ENCODE assay signal across 11 cellular contexts in genomic region chr5:145680169-145680568, GRCh38.
A peak's percentile ranks its signal among the peaks of the same experiment; 100 is the strongest.
DNase-seq lines count a peak whose midpoint lies in the region; ATAC-seq, FAIRE-seq and TF ChIP-seq lines count a peak whose summit lies in the region.
"Had no signal": no experiment of that assay in that cellular context is flagged by ENCODE, and none has a peak within 500 bp of the region (broad histone marks: within the 10 kb centered on the region; RNA-seq: fewer than 3 reads in every experiment).

No MANE protein-coding gene starts in this region.

- H3K4me1 ChIP-seq in kidney (ENCODE audit: control insufficient read depth in 1 of 2, insufficient read depth in 1 of 2, low read depth in 1 of 2, low read length in 2 of 2): no peaks in the 10 kb centered on the region
- H3K4me1 ChIP-seq in hepatocyte (ENCODE audit: insufficient read depth): peaks cover 7% of the 10 kb centered on the region
- peaks cover 14% of the 10 kb centered on the region for H3K4me1 ChIP-seq in suprapubic skin

- H3K4me3 Mint-ChIP-seq in CD14-positive monocyte (no peak overlapping the region), natural killer cell (no peak overlapping the region)

- no peak for TF ChIP-seq EP300 in suprapubic skin (IDR thresholded peaks at IDR 0.05)

- H3K4me3 ChIP-seq in H7 (ENCODE audit: insufficient read depth, low read depth, low read length) (no peak overlapping the region), SU-DHL-6 (ENCODE audit: insufficient read depth, low read length, poor library complexity, severe bottlenecking) (no peak overlapping the region), kidney (ENCODE audit: low read length in 2 of 2) (no peak overlapping the region), hepatocyte (no peak overlapping the region), suprapubic skin (no peak overlapping the region)
- H3K4me3 ChIP-seq: dorsolateral prefrontal cortex, pancreas had no signal

- DNase-seq in CD14-positive monocyte (ENCODE audit: low spot score) (no peak), H7 (peak; percentile 20), kidney (no peak), hepatocyte (ENCODE audit: low spot score) (no peak), suprapubic skin (ENCODE audit: low spot score in 2 of 2) (no peak), natural killer cell (no peak)
- DNase-seq: activated effector memory CD4-positive, alpha-beta T cell treated with Interleukin-2 at 50 U/mL for 16 hours; dorsolateral prefrontal cortex; pancreas had no signal

- TF ChIP-seq CTCF in CD14-positive monocyte (IDR thresholded peaks at IDR 0.05): peak; percentile 29
- TF ChIP-seq CTCF in SU-DHL-6 (IDR thresholded peaks at IDR 0.05; ENCODE audit: insufficient read depth, low read length, poor library complexity, severe bottlenecking): peak; percentile 8
- peak; percentile 10 for TF ChIP-seq CTCF in kidney (IDR thresholded peaks at IDR 0.05; ENCODE audit: borderline replicate concordance, extremely low read depth, insufficient read depth)
- TF ChIP-seq CTCF in hepatocyte (IDR thresholded peaks at IDR 0.05; ENCODE audit: poor library complexity): no peak
- TF ChIP-seq CTCF in suprapubic skin (IDR thresholded peaks at IDR 0.05): no peak
- TF ChIP-seq CTCF in natural killer cell (IDR thresholded peaks at IDR 0.05): no peak

- no peak overlapping the region for H3K9ac ChIP-seq in SU-DHL-6 (ENCODE audit: low read length)
- no peak overlapping the region for H3K9ac ChIP-seq in kidney (ENCODE audit: low read length in 2 of 2)

- H3K27ac ChIP-seq in SU-DHL-6 (ENCODE audit: low read depth, low read length) (no peak overlapping the region), kidney (ENCODE audit: low read depth in 2 of 2, low read length in 2 of 2) (no peak overlapping the region), hepatocyte (no peak overlapping the region), suprapubic skin (no peak overlapping the region)
- H3K27ac ChIP-seq: dorsolateral prefrontal cortex, pancreas had no signal

- no peaks in the 10 kb centered on the region for H3K9me3 ChIP-seq in SU-DHL-6 (ENCODE audit: insufficient read depth, low read length)
- no peaks in the 10 kb centered on the region for H3K9me3 ChIP-seq in kidney (ENCODE audit: control insufficient read depth in 1 of 2, low read length in 2 of 2)
- H3K9me3 ChIP-seq in hepatocyte (ENCODE audit: low read depth): no peaks in the 10 kb centered on the region
- no peaks in the 10 kb centered on the region for H3K9me3 ChIP-seq in suprapubic skin
- H3K9me3 ChIP-seq: pancreas had no signal

- no peak for TF ChIP-seq POLR2A in suprapubic skin (IDR thresholded peaks at IDR 0.05)

- no peak for ATAC-seq in HG03039 (IDR thresholded peaks at IDR 0.05; ENCODE audit: unreplicated experiment)
- ATAC-seq in natural killer cell: no peak

- H3K9me3 Mint-ChIP-seq in CD14-positive monocyte: no peaks in the 10 kb centered on the region
- no peaks in the 10 kb centered on the region for H3K9me3 Mint-ChIP-seq in natural killer cell

- H4K20me1 ChIP-seq in SU-DHL-6 (ENCODE audit: low read depth, low read length) (no peaks in the 10 kb centered on the region), hepatocyte (ENCODE audit: insufficient read depth, poor library complexity, severe bottlenecking) (no peaks in the 10 kb centered on the region)

- H3K4me1 Mint-ChIP-seq in CD14-positive monocyte (peaks cover 9% of the 10 kb centered on the region), natural killer cell (no peaks in the 10 kb centered on the region)

- no peaks in the 10 kb centered on the region for H3F3A ChIP-seq in SU-DHL-6 (ENCODE audit: insufficient read depth)

- H3K9me2 ChIP-seq in SU-DHL-6 (replicated peaks; ENCODE audit: insufficient read depth, low read length): no peaks in the 10 kb centered on the region
- no peaks in the 10 kb centered on the region for H3K9me2 ChIP-seq in hepatocyte (replicated peaks; ENCODE audit: insufficient read depth)

- H3K36me3 Mint-ChIP-seq in CD14-positive monocyte: no peaks in the 10 kb centered on the region
- no peaks in the 10 kb centered on the region for H3K36me3 Mint-ChIP-seq in natural killer cell

- H3K4me2 ChIP-seq in SU-DHL-6 (ENCODE audit: low read depth, low read length, poor library complexity, severe bottlenecking) (no peak overlapping the region), hepatocyte (no peak overlapping the region)

- H3K79me2 ChIP-seq in SU-DHL-6 (ENCODE audit: insufficient read depth, low read length) (no peaks in the 10 kb centered on the region), hepatocyte (no peaks in the 10 kb centered on the region)

- no peak overlapping the region for H3K27ac Mint-ChIP-seq in CD14-positive monocyte
- no peak overlapping the region for H3K27ac Mint-ChIP-seq in natural killer cell

- no peak for FAIRE-seq in kidney (lab: Jason Lieb, UNC)

- H3K36me3 ChIP-seq in H7 (replicated peaks; ENCODE audit: control insufficient read depth, insufficient read depth, low read length) (no peaks in the 10 kb centered on the region), SU-DHL-6 (ENCODE audit: low read length) (no peaks in the 10 kb centered on the region), kidney (ENCODE audit: control insufficient read depth in 1 of 2, insufficient read depth in 2 of 2, low read length in 2 of 2) (no peaks in the 10 kb centered on the region), hepatocyte (replicated peaks; ENCODE audit: insufficient read depth, low read depth) (no peaks in the 10 kb centered on the region), suprapubic skin (no peaks in the 10 kb centered on the region)
- H3K36me3 ChIP-seq: pancreas had no signal

- H3K27me3 Mint-ChIP-seq in CD14-positive monocyte (ENCODE audit: low read depth in 3 of 3) (peaks cover 0 to 1% (median 0%) of the 10 kb centered on the region in 3 donors), natural killer cell (ENCODE audit: low read depth in 2 of 2) (no peaks in the 10 kb centered on the region)

- H2AFZ ChIP-seq in SU-DHL-6 (ENCODE audit: low read depth, low read length, severe bottlenecking) (no peak overlapping the region), hepatocyte (no peak overlapping the region)

- H3K27me3 ChIP-seq in H7 (ENCODE audit: control insufficient read depth, insufficient read depth, low read length): no peaks in the 10 kb centered on the region
- no peaks in the 10 kb centered on the region for H3K27me3 ChIP-seq in SU-DHL-6 (ENCODE audit: low read length)
- no peaks in the 10 kb centered on the region for H3K27me3 ChIP-seq in hepatocyte
- no peaks in the 10 kb centered on the region for H3K27me3 ChIP-seq in suprapubic skin
- H3K27me3 ChIP-seq: dorsolateral prefrontal cortex, pancreas had no signal

- intact Hi-C loops in CD14-positive monocyte (cut with micrococcal nuclease): loop anchor here (5.0 to 10.0 kb wide), 3 partner anchors 147 to 365 kb away; partner anchors contain the start of gene PRELID2 (in 1 of the 2)
- intact Hi-C loops in kidney (cut with DNase I): no loop called here
- intact Hi-C loops in natural killer cell (cut with micrococcal nuclease): no loop called here

Comparison
In these comparisons a context has a peak if more than half of its experiments do, and no peak if none do; other contexts are left out.
1. CTCF ChIP-seq: peak in CD14-positive monocyte (single experiment), SU-DHL-6 (single experiment) and kidney (single experiment); none in hepatocyte (single experiment), suprapubic skin (0 of 2) and natural killer cell (single experiment).
2. intact Hi-C loops: an anchor here in CD14-positive monocyte (5.0 to 10.0 kb wide); none called in kidney and natural killer cell.